In genomic region chr5:77972545-77973252, GRCh38 we compare ENCODE assay signal across 8 cellular contexts.
DNase-seq lines count a peak whose midpoint lies in the region; ATAC-seq and TF ChIP-seq lines count a peak whose summit lies in the region.

No MANE protein-coding gene starts in this region.

- H3K27ac ChIP-seq in CD4-positive, alpha-beta T cell (ENCODE audit: low read depth, low read length) = no peak overlapping the region
- no peak overlapping the region for H3K27ac ChIP-seq in neuronal stem cell (replicated peaks; ENCODE audit: low read length)

- peak overlapping the region; percentile 76 for H3K4me3 Mint-ChIP-seq in CD4-positive, alpha-beta T cell
- peak overlapping the region; percentile 59 to 67 (median 64) for H3K4me3 Mint-ChIP-seq in T-cell

- intact Hi-C loops in CD4-positive, alpha-beta T cell (cut with DNase I, micrococcal nuclease) = no loop called here

- peak overlapping the region; percentile 81 for H3K18ac ChIP-seq in neuronal stem cell (ENCODE audit: low read length)

- peaks cover 12% of the 10 kb centered on the region for H3K4me1 Mint-ChIP-seq in CD4-positive, alpha-beta T cell (ENCODE audit: low read depth)
- H3K4me1 Mint-ChIP-seq in T-cell = peaks cover 13 to 20% (median 14%) of the 10 kb centered on the region in 3 donors

- H3K9ac ChIP-seq in neuronal stem cell (ENCODE audit: low read depth, low read length, poor library complexity) = peak overlapping the region; percentile 70

- H3K23ac ChIP-seq in neuronal stem cell (ENCODE audit: low read depth, low read length, poor library complexity) = peak overlapping the region; percentile 39

- H3K4me2 ChIP-seq in neuronal stem cell (ENCODE audit: insufficient read depth, low read length, poor library complexity, severe bottlenecking) = peak overlapping the region; percentile 82

- H2BK5ac ChIP-seq in neuronal stem cell (ENCODE audit: low read length) = no peak overlapping the region

- H2BK120ac ChIP-seq in neuronal stem cell (ENCODE audit: low read depth, low read length) = no peak overlapping the region

- H3K27me3 Mint-ChIP-seq in CD4-positive, alpha-beta T cell = peaks cover 81% of the 10 kb centered on the region
- H3K27me3 Mint-ChIP-seq in T-cell = peaks cover 55 to 69% of the 10 kb centered on the region in 2 donors

- TF ChIP-seq CTCF in CD4-positive, alpha-beta T cell (IDR thresholded peaks at IDR 0.05) = peak; percentile 23

- H3K36me3 Mint-ChIP-seq in CD4-positive, alpha-beta T cell (ENCODE audit: low read depth) = no peaks in the 10 kb centered on the region
- no peaks in the 10 kb centered on the region for H3K36me3 Mint-ChIP-seq in T-cell

- no peak overlapping the region for H3K4ac ChIP-seq in neuronal stem cell (ENCODE audit: low read length)

- H4K8ac ChIP-seq in neuronal stem cell (ENCODE audit: low read depth, low read length) = no peak overlapping the region

- H3K14ac ChIP-seq in neuronal stem cell (ENCODE audit: low read length) = no peak overlapping the region

- no CpG with 5 or more reads among the region's 54 CpGs for WGBS in neuronal stem cell (ENCODE audit: extremely low coverage in 2 of 2, insufficient read length in 2 of 2, insufficient replicate concordance in 1 of 2), 2 donors

- no peaks in the 10 kb centered on the region for H3K36me3 ChIP-seq in neuronal stem cell (replicated peaks in 1 of 2; ENCODE audit: control insufficient read depth in 2 of 2, insufficient read depth in 2 of 2, low read length in 2 of 2)

- no peaks in the 10 kb centered on the region for H3K79me1 ChIP-seq in neuronal stem cell (ENCODE audit: low read depth, low read length)

- POLR2A ChIA-PET in CD4-positive, alpha-beta T cell (lab: Charles Lee) = no interaction called here
- POLR2A ChIA-PET in T-cell (lab: Charles Lee) = no interaction called here

- no peak overlapping the region for H2BK12ac ChIP-seq in neuronal stem cell (ENCODE audit: low read length)

- CTCF ChIA-PET in CD4-positive, alpha-beta T cell (lab: Charles Lee) = no interaction called here
- CTCF ChIA-PET in T-cell (lab: Charles Lee) = no interaction called here

- H2AK5ac ChIP-seq in neuronal stem cell (ENCODE audit: low read depth, low read length) = no peak overlapping the region

- no peak overlapping the region for H2BK15ac ChIP-seq in neuronal stem cell (ENCODE audit: low read length)

- peak; percentile 41 for ATAC-seq in CD4-positive, alpha-beta T cell (ENCODE audit: poor library complexity)
- peak; percentile 75 for ATAC-seq in GM21515 (IDR thresholded peaks at IDR 0.05; ENCODE audit: unreplicated experiment)
- ATAC-seq in T-cell (replicated peaks in 1 of 4) = peak; percentile 31 to 69 (median 58)
- peak; percentile 37 for ATAC-seq in esophagus mucosa
- ATAC-seq in HG03565 (IDR thresholded peaks at IDR 0.05; ENCODE audit: unreplicated experiment) = no peak

- peaks cover 52% of the 10 kb centered on the region for H3K27me3 ChIP-seq in CD4-positive, alpha-beta T cell (ENCODE audit: control insufficient read depth, insufficient read depth, low read length)
- H3K27me3 ChIP-seq in neuronal stem cell (ENCODE audit: control insufficient read depth in 3 of 3, insufficient read depth in 3 of 3, low read depth in 1 of 3, low read length in 3 of 3) = peaks cover 0 to 91% (median 31%) of the 10 kb centered on the region in 3 experiments

- no peaks in the 10 kb centered on the region for H3K9me3 Mint-ChIP-seq in CD4-positive, alpha-beta T cell
- no peaks in the 10 kb centered on the region for H3K9me3 Mint-ChIP-seq in T-cell

- H2AFZ ChIP-seq in neuronal stem cell (ENCODE audit: low read length) = peak overlapping the region; percentile 47

- H3K4me1 ChIP-seq in neuronal stem cell (ENCODE audit: control insufficient read depth in 2 of 2, insufficient read depth in 1 of 2, low read depth in 1 of 2, low read length in 2 of 2) = peaks cover 0 to 6% of the 10 kb centered on the region in 2 donors

- peak overlapping the region in 1 of 2 donors; percentile 67 for H3K4me3 ChIP-seq in neuronal stem cell (ENCODE audit: low read length in 2 of 2)

- H4K91ac ChIP-seq in neuronal stem cell (ENCODE audit: low read depth, low read length, poor library complexity) = no peak overlapping the region

- H3K9me3 ChIP-seq in CD4-positive, alpha-beta T cell (ENCODE audit: control insufficient read depth, low read length) = no peaks in the 10 kb centered on the region
- H3K9me3 ChIP-seq in neuronal stem cell (replicated peaks in 1 of 2; ENCODE audit: control insufficient read depth in 2 of 2, insufficient read depth in 1 of 2, low read depth in 1 of 2, low read length in 2 of 2) = no peaks in the 10 kb centered on the region

- no peak overlapping the region for H3K27ac Mint-ChIP-seq in CD4-positive, alpha-beta T cell
- no peak overlapping the region for H3K27ac Mint-ChIP-seq in T-cell

- peak in 2 of 10 experiments; percentile 8 to 21 for DNase-seq in CD4-positive, alpha-beta T cell
- peak in 9 of 34 experiments; percentile 5 to 25 (median 10) for DNase-seq in T-cell
- DNase-seq in neuronal stem cell (ENCODE audit: low spot score) = no peak
- no peak for DNase-seq in amniotic stem cell (lab: John Stamatoyannopoulos, UW)
- DNase-seq in occipital lobe (lab: John Stamatoyannopoulos, UW) = no peak
